Comparison of ENCODE assay signal across 25 cellular contexts in the genomic region with DNA sequence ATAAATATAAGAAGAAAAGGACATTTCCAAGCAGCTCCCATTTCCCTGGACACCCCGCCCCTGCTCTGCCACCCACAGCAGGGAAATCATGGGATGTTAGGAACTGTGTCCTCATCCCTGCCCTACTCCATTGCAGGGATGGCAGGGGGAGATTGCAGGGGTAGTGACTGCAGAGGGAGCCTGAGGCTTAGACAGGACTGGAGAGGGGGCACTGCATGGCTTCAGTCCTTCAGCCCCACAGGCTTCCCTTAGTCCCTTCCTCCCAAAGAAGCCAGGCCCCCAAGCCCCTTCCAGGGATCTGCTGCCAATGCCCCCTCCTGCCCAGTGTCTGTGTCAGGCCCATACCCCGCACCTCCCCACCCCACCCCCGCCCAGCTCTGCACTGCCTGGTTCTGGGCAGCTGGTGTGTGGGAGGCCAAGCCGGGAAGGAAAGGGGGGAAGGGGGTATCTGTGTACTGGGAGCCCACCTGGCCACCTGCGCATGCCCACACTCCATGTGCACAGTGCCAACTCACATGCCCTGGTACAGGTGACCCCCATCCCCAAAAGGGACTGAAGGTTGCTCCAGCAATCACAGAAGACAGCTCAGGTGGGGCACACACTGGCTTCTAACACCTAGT. TPM values are rescaled to one million over a fixed set of nuclear protein-coding genes. Genes with fewer than 3 reads are reported as not detected.
"Had no signal": no experiment of that assay in that cellular context is flagged by ENCODE, and none has a peak within 500 bp of the region (broad histone marks: within the 10 kb centered on the region; RNA-seq: fewer than 3 reads in every experiment).

No MANE protein-coding gene starts in this region.

- DNase-seq: colonic mucosa; effector CD8-positive, alpha-beta T cell; heart right ventricle; hypothalamus; mammary epithelial cell; naive thymus-derived CD8-positive, alpha-beta T cell; pancreas; right cardiac atrium; small intestine; stimulated activated CD4-positive, alpha-beta T cell treated with anti-CD3 and anti-CD28 coated beads, Interleukin-12 subunit alpha, Interleukin-12 subunit beta, amount 100 ng/mL, for 4 hours; testis; upper lobe of right lung had no signal

- H3K36me3 ChIP-seq: colonic mucosa, heart right ventricle, neural progenitor cell, pancreas, tibial nerve, upper lobe of right lung, vagina had no signal

- H3K9me3 Mint-ChIP-seq: naive thymus-derived CD8-positive, alpha-beta T cell; neural progenitor cell; stimulated activated effector memory CD8-positive, alpha-beta T cell treated with anti-CD3 and anti-CD28 coated beads, Interleukin-12 subunit alpha, Interleukin-12 subunit beta, amount 100 ng/mL, for 72 hours; stimulated activated naive CD8-positive, alpha-beta T cell treated with anti-CD3 and anti-CD28 coated beads, Interleukin-15, Interleukin-2, amounts not matched to agents 100 ng/mL and 50 ng/mL, for 24 hours had no signal

- H3K27me3 ChIP-seq: testis had no signal

- H2AFZ ChIP-seq: neural progenitor cell had no signal

- H3K4me3 Mint-ChIP-seq: neural progenitor cell; stimulated activated effector memory CD8-positive, alpha-beta T cell treated with anti-CD3 and anti-CD28 coated beads, Interleukin-12 subunit alpha, Interleukin-12 subunit beta, amount 100 ng/mL, for 72 hours; stimulated activated naive CD8-positive, alpha-beta T cell treated with anti-CD3 and anti-CD28 coated beads, Interleukin-15, Interleukin-2, amounts not matched to agents 100 ng/mL and 50 ng/mL, for 24 hours had no signal

- H3K27ac ChIP-seq: colonic mucosa, heart right ventricle, neural progenitor cell, pancreas, testis, tibial nerve, upper lobe of right lung, vagina had no signal

- H3K9ac ChIP-seq: neural progenitor cell had no signal

- ATAC-seq: esophagus mucosa; heart right ventricle; left lobe of liver; naive thymus-derived CD8-positive, alpha-beta T cell; pancreas; right cardiac atrium; stimulated activated effector memory CD8-positive, alpha-beta T cell treated with anti-CD3 and anti-CD28 coated beads, Interleukin-12 subunit alpha, Interleukin-12 subunit beta, amount 100 ng/mL, for 72 hours; upper lobe of right lung had no signal

- H3K4me2 ChIP-seq: neural progenitor cell had no signal

- H3K27ac Mint-ChIP-seq: naive thymus-derived CD8-positive, alpha-beta T cell; neural progenitor cell; stimulated activated effector memory CD8-positive, alpha-beta T cell treated with anti-CD3 and anti-CD28 coated beads, Interleukin-12 subunit alpha, Interleukin-12 subunit beta, amount 100 ng/mL, for 72 hours; stimulated activated naive CD8-positive, alpha-beta T cell treated with anti-CD3 and anti-CD28 coated beads, Interleukin-15, Interleukin-2, amounts not matched to agents 100 ng/mL and 50 ng/mL, for 24 hours had no signal

- FAIRE-seq: frontal cortex, islet of Langerhans, pancreas, small intestine had no signal

- H3K4me3 ChIP-seq: colonic mucosa, heart right ventricle, neural progenitor cell, pancreas, testis, tibial nerve, upper lobe of right lung, vagina had no signal

- H3K9me3 ChIP-seq: colonic mucosa, heart right ventricle, pancreas, testis, tibial nerve, upper lobe of right lung, vagina had no signal

- H3K36me3 Mint-ChIP-seq: neural progenitor cell; stimulated activated effector memory CD8-positive, alpha-beta T cell treated with anti-CD3 and anti-CD28 coated beads, Interleukin-12 subunit alpha, Interleukin-12 subunit beta, amount 100 ng/mL, for 72 hours had no signal

- H3K4me1 ChIP-seq: colonic mucosa had no signal

RNA-seq across cellular contexts. Expression of a gene that starts 3.3 kb away (rescaled TPM):
- total RNA-seq: fibroblast of lung; left lobe of liver; naive thymus-derived CD8-positive, alpha-beta T cell; tibial nerve had no signal
- polyA plus RNA-seq: fibroblast of lung; naive thymus-derived CD8-positive, alpha-beta T cell had no signal

RNA-seq across cellular contexts. Expression of a gene that starts 43.7 kb away (rescaled TPM):
- total RNA-seq: dermis microvascular lymphatic vessel endothelial cell; esophagus mucosa; fibroblast of lung; glomerular endothelial cell; mammary epithelial cell; naive thymus-derived CD8-positive, alpha-beta T cell; progenitor cell of endocrine pancreas; vagina had no signal
- polyA plus RNA-seq: fibroblast of lung; mammary epithelial cell; naive thymus-derived CD8-positive, alpha-beta T cell; pancreas; small intestine had no signal
